8 cellular contexts compared by ENCODE assay signal in the genomic region with DNA sequence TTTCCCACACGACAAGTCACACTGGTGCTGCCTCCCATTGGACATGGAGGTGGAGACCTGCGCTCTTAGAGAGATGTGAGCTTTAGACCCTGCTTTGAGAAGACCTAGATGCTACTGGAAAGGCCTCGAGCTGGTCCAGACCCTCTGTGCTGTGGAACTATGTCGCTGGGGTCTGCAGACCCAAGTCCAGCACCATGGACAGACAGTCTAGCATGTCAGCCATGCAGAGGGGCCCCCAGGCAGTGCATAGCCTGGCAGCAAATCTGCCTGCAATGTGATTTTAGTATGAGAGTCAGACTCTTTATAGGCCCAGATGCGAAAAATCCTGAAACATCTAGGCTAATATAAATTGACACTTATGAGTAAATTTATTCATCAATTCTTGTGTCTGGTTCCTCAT.
"Had no signal": no experiment of that assay in that cellular context is flagged by ENCODE, and none has a peak within 500 bp of the region (broad histone marks: within the 10 kb centered on the region; RNA-seq: fewer than 3 reads in every experiment).

No MANE protein-coding gene starts in this region.

- H3K9ac ChIP-seq: KMS-11 had no signal

- H3K27ac Mint-ChIP-seq: IgD-negative memory B cell had no signal

- DNase-seq: IMR-90, KBM-7, KG1 had no signal

- H3K36me3 Mint-ChIP-seq: IgD-negative memory B cell had no signal

- ATAC-seq: HepG2, K562 had no signal

- H3K4me3 ChIP-seq: K562 had no signal

- H3K4me2 ChIP-seq: KMS-11 had no signal

- H3K4me1 Mint-ChIP-seq: IgD-negative memory B cell had no signal

- H3K4me3 Mint-ChIP-seq: IgD-negative memory B cell had no signal

- H3K27me3 Mint-ChIP-seq: IgD-negative memory B cell had no signal

- H3K27ac ChIP-seq: HL-60, KMS-11 had no signal
